In the genomic region with DNA sequence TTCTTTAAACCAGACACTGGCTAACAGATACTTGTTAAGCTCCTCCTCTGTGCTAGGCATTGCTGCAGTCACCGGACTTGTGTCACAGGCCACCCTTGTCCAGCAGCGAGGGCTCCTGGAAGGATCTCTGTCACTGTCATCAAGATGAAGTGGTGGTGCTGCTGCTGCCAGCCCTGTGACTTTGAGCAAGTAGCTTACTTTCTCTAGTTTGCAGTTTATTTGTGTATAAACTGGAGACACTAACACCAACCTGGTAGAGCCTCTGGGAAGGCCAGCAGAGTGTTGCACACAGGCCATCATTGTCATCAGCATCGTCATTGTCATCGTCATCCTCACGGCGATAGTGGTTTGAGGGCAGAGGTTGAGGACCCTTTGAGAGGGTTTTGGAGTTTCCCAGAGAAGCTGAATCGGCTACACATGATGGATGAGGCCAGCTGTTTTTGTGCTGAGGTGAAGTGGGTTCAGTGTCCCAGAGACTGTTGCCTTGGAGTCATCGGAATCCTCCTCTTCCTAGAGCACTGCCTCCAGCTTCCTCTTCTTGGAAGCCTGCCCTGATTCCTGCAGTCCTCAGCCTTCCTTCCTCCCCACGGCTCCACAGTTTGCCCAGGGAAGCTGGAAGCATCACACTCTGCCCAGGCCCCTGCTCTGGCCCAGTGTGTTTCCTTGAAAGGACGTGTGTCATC, we compare ENCODE assay signal across 1 cellular context.
A peak's percentile ranks its signal among the peaks of the same experiment; 100 is the strongest.
TF ChIP-seq lines count a peak whose summit lies in the region.

No MANE protein-coding gene starts in this region.

TF ChIP-seq in liver, 16 proteins besides CTCF, POLR2A, EP300 and RAD21 (continued from another document):
- TF ChIP-seq, protein P1, sequence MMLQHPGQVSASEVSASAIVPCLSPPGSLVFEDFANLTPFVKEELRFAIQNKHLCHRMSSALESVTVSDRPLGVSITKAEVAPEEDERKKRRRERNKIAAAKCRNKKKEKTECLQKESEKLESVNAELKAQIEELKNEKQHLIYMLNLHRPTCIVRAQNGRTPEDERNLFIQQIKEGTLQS (IDR thresholded peaks at IDR 0.05) = no peak
- TF ChIP-seq TAF1 (conservative IDR thresholded peaks at IDR 0.05) (no peak), RXRA (IDR thresholded peaks at IDR 0.05) (peak; percentile 89 to 93), YY1 (IDR thresholded peaks at IDR 0.05) (no peak), FOXA1 (IDR thresholded peaks at IDR 0.05) (no peak)
- TF ChIP-seq, protein P2, sequence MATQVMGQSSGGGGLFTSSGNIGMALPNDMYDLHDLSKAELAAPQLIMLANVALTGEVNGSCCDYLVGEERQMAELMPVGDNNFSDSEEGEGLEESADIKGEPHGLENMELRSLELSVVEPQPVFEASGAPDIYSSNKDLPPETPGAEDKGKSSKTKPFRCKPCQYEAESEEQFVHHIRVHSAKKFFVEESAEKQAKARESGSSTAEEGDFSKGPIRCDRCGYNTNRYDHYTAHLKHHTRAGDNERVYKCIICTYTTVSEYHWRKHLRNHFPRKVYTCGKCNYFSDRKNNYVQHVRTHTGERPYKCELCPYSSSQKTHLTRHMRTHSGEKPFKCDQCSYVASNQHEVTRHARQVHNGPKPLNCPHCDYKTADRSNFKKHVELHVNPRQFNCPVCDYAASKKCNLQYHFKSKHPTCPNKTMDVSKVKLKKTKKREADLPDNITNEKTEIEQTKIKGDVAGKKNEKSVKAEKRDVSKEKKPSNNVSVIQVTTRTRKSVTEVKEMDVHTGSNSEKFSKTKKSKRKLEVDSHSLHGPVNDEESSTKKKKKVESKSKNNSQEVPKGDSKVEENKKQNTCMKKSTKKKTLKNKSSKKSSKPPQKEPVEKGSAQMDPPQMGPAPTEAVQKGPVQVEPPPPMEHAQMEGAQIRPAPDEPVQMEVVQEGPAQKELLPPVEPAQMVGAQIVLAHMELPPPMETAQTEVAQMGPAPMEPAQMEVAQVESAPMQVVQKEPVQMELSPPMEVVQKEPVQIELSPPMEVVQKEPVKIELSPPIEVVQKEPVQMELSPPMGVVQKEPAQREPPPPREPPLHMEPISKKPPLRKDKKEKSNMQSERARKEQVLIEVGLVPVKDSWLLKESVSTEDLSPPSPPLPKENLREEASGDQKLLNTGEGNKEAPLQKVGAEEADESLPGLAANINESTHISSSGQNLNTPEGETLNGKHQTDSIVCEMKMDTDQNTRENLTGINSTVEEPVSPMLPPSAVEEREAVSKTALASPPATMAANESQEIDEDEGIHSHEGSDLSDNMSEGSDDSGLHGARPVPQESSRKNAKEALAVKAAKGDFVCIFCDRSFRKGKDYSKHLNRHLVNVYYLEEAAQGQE (IDR thresholded peaks at IDR 0.05) = no peak
- TF ChIP-seq, protein P3, sequence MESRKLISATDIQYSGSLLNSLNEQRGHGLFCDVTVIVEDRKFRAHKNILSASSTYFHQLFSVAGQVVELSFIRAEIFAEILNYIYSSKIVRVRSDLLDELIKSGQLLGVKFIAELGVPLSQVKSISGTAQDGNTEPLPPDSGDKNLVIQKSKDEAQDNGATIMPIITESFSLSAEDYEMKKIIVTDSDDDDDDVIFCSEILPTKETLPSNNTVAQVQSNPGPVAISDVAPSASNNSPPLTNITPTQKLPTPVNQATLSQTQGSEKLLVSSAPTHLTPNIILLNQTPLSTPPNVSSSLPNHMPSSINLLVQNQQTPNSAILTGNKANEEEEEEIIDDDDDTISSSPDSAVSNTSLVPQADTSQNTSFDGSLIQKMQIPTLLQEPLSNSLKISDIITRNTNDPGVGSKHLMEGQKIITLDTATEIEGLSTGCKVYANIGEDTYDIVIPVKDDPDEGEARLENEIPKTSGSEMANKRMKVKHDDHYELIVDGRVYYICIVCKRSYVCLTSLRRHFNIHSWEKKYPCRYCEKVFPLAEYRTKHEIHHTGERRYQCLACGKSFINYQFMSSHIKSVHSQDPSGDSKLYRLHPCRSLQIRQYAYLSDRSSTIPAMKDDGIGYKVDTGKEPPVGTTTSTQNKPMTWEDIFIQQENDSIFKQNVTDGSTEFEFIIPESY (IDR thresholded peaks at IDR 0.05) = no peak
TF ChIP-seq in liver: peak in this region for 5.
